11 cellular contexts compared by ENCODE assay signal in genomic region chr19:47767349-47767748, GRCh38. TPM values are rescaled to one million over a fixed set of nuclear protein-coding genes. Genes with fewer than 3 reads are reported as not detected.
"Had no signal": no experiment of that assay in that cellular context is flagged by ENCODE, and none has a peak within 500 bp of the region (broad histone marks: within the 10 kb centered on the region; RNA-seq: fewer than 3 reads in every experiment).

No MANE protein-coding gene starts in this region.

- H3K9me3 Mint-ChIP-seq: HFFc6 had no signal

- H3K4me3 ChIP-seq: GM23338 had no signal

- FAIRE-seq: H1, H54, HTR-8/SVneo had no signal

- H2AFZ ChIP-seq: GM23338 had no signal

- DNase-seq: H9, HCEC 1CT, HFFc6, IMR-90, KBM-7 had no signal

- H3K9ac ChIP-seq: KMS-11 had no signal

- ATAC-seq: GM23338 had no signal

- H3K4me3 Mint-ChIP-seq: GM23338, H9, HFFc6 had no signal

- H3K27ac Mint-ChIP-seq: GM23338, H9, HFFc6 had no signal

- H3K4me2 ChIP-seq: GM23338, KMS-11 had no signal

- H3K27ac ChIP-seq: KMS-11 had no signal

RNA-seq across cellular contexts. Expression of gene TPRX1, which starts 37.0 kb away (rescaled TPM):
- total RNA-seq: H1, H9, HFFc6, HT-29, IMR-90 had no signal
- polyA plus RNA-seq: GM23338, IMR-90 had no signal

RNA-seq across cellular contexts. Expression of gene CRX, which starts 54.4 kb away (rescaled TPM):
- total RNA-seq: GM23338, H1, HFFc6, HT-29, IMR-90 had no signal
- polyA plus RNA-seq: IMR-90 had no signal
